Comparison of ENCODE assay signal across 9 cellular contexts in genomic region chr1:171817511-171818265, GRCh38. TPM values are rescaled to one million over a fixed set of nuclear protein-coding genes. Genes with fewer than 3 reads are reported as not detected.
DNase-seq lines count a peak whose midpoint lies in the region; ATAC-seq, FAIRE-seq and TF ChIP-seq lines count a peak whose summit lies in the region.
"Had no signal": no experiment of that assay in that cellular context is flagged by ENCODE, and none has a peak within 500 bp of the region (broad histone marks: within the 10 kb centered on the region; RNA-seq: fewer than 3 reads in every experiment).

No MANE protein-coding gene starts in this region.

- no peak overlapping the region for H3K4me3 ChIP-seq in brain microvascular endothelial cell (ENCODE audit: low read depth, low read length)

- FAIRE-seq in RCC 7860 (lab: Jason Lieb, UNC) = peak; percentile 86

- TF ChIP-seq CTCF in brain microvascular endothelial cell (IDR thresholded peaks at IDR 0.05; ENCODE audit: low read depth, low read length, missing control alignments) = no peak

- in situ Hi-C loops in brain microvascular endothelial cell (cut with HindIII; ENCODE audit: low pct_ligation_motif_present, low sequenced_read_pairs) = no loop called here

- DNase-seq in RCC 7860 (ENCODE audit: low spot score) (peak; percentile 75), brain microvascular endothelial cell (peak; percentile 83), occipital lobe (lab: John Stamatoyannopoulos, UW) (peak; percentile 15), cerebellum (ENCODE audit: low spot score) (no peak), NCI-H1436 treated with DMSO at 0.1 percent for 48 hours (lab: John Stamatoyannopoulos, UW) (no peak)

- H3K36me3 ChIP-seq in brain microvascular endothelial cell (replicated peaks) = no peaks in the 10 kb centered on the region

- no peaks in the 10 kb centered on the region for H3K27me3 ChIP-seq in brain microvascular endothelial cell (replicated peaks)

- no peak overlapping the region for H3K27ac ChIP-seq in brain microvascular endothelial cell

- ATAC-seq in GM18498 (IDR thresholded peaks at IDR 0.05; ENCODE audit: unreplicated experiment) (peak; percentile 65), HG02759 (IDR thresholded peaks at IDR 0.05; ENCODE audit: unreplicated experiment) (peak; percentile 87), HG02678 (IDR thresholded peaks at IDR 0.05; ENCODE audit: unreplicated experiment) (no peak)
- ATAC-seq: Panc1 had no signal

RNA-seq across cellular contexts. Expression of gene DNM3, which starts 23.6 kb away (rescaled TPM):
- 115 TPM for total RNA-seq in occipital lobe
- total RNA-seq in cerebellum = 84.7 TPM

RNA-seq across cellular contexts. Expression of gene METTL13, which starts 36.2 kb away (rescaled TPM):
- total RNA-seq in occipital lobe (20.9 TPM), cerebellum (15.6 TPM)

Comparison
In these comparisons a context has a peak if more than half of its experiments do, and no peak if none do; other contexts are left out.
1. DNase-seq: peak in RCC 7860 (single experiment), brain microvascular endothelial cell (single experiment) and occipital lobe (single experiment); none in cerebellum (single experiment) and NCI-H1436 treated with DMSO at 0.1 percent for 48 hours (single experiment).